ENCODE assay signal across 9 cellular contexts in the genomic region with DNA sequence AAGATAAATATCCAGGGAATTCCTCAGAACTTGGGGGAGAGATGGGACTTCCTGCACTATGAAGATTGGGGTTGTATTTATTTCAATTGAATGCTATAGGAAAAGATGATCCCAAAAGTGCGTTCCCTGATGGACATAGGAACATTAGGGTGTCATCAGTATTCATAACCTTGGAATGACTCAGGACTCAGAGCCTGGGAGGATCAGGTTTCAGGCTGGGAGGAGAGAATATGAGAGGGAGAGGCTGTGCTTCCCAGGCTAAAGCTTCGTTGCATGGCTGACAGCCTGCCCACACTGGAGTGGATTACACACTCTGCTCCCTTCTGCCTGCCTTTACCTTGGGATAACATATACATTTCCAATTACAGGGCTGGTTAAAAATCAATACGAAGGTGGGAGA.
A peak's percentile ranks its signal among the peaks of the same experiment; 100 is the strongest.
DNase-seq lines count a peak whose midpoint lies in the region; ATAC-seq and TF ChIP-seq lines count a peak whose summit lies in the region.
"Had no signal": no experiment of that assay in that cellular context is flagged by ENCODE, and none has a peak within 500 bp of the region (broad histone marks: within the 10 kb centered on the region; RNA-seq: fewer than 3 reads in every experiment).

No MANE protein-coding gene starts in this region.

- peak overlapping the region; percentile 34 for H3K4me2 ChIP-seq in GM23248 (ENCODE audit: unreplicated experiment)
- no peak overlapping the region for H3K4me2 ChIP-seq in parathyroid adenoma (ENCODE audit: low read length)

- H3K27me3 Mint-ChIP-seq in naive thymus-derived CD8-positive, alpha-beta T cell: no peaks in the 10 kb centered on the region
- H3K27me3 Mint-ChIP-seq: activated B cell treated with CpG ODN at 0.5 μM for 24 hours had no signal

- peak; percentile 86 for ATAC-seq in esophagus mucosa
- ATAC-seq in naive thymus-derived CD8-positive, alpha-beta T cell: no peak

- WGBS in GM23248 (ENCODE audit: low coverage in 1 of 2, low lambda C conversion rate in 2 of 2, missing lambda C conversion rate in 2 of 2), 2 experiments: 22 to 28% methylated on average over 3 of the region's 3 CpGs

- no peak overlapping the region for H3K4me3 Mint-ChIP-seq in naive thymus-derived CD8-positive, alpha-beta T cell
- H3K4me3 Mint-ChIP-seq: activated B cell treated with CpG ODN at 0.5 μM for 24 hours had no signal

- peaks cover 11% of the 10 kb centered on the region for H3K4me1 ChIP-seq in GM23248 (ENCODE audit: insufficient read depth)
- H3K4me1 ChIP-seq in parathyroid adenoma: peaks cover 2% of the 10 kb centered on the region

- no peaks in the 10 kb centered on the region for H3K4me1 Mint-ChIP-seq in naive thymus-derived CD8-positive, alpha-beta T cell
- H3K4me1 Mint-ChIP-seq: activated B cell treated with CpG ODN at 0.5 μM for 24 hours had no signal

- 0 out of 2 replicates have a peak overlapping the region, but pooled peaks have one; percentile 16 for H2AFZ ChIP-seq in GM23248
- H2AFZ ChIP-seq in parathyroid adenoma: peak overlapping the region; percentile 36

- DNase-seq in GM23248 (peak; percentile 93), NCI-H510A treated with DMSO at 0.1 percent for 48 hours (lab: John Stamatoyannopoulos, UW) (peak; percentile 43), GM10248 (ENCODE audit: extremely low spot score) (no peak), MV-4-11 (lab: John Stamatoyannopoulos, UW) (no peak)
- DNase-seq in naive thymus-derived CD8-positive, alpha-beta T cell: no peak
- DNase-seq: activated B cell treated with CpG ODN at 0.5 μM for 24 hours, retina had no signal

- no peaks in the 10 kb centered on the region for H3K9me3 ChIP-seq in GM23248 (ENCODE audit: low read depth)
- H3K9me3 ChIP-seq in parathyroid adenoma (ENCODE audit: control insufficient read depth, low read length): no peaks in the 10 kb centered on the region

- H3K9me3 Mint-ChIP-seq in naive thymus-derived CD8-positive, alpha-beta T cell: peaks cover 0 to 5% (median 0%) of the 10 kb centered on the region in 9 donors

- H4K20me1 ChIP-seq in GM23248 (ENCODE audit: insufficient read depth): no peaks in the 10 kb centered on the region

- TF ChIP-seq CTCF in parathyroid adenoma (IDR thresholded peaks at IDR 0.05) (no peak), GM10248 (IDR thresholded peaks at IDR 0.05; ENCODE audit: control extremely low read depth, extremely low read depth, low read depth, missing control alignments) (no peak)

- H3K79me2 ChIP-seq in GM23248 (ENCODE audit: insufficient read depth) (no peaks in the 10 kb centered on the region), parathyroid adenoma (no peaks in the 10 kb centered on the region)

- POLR2A ChIA-PET in GM10248 (lab: Yijun Ruan, JAX): no interaction called here
- POLR2A ChIA-PET in naive thymus-derived CD8-positive, alpha-beta T cell (lab: Charles Lee): no interaction called here

- in situ Hi-C loops in GM23248 (cut with MboI): no loop called here

- H3K9me2 ChIP-seq in GM23248 (ENCODE audit: insufficient read depth): no peaks in the 10 kb centered on the region

- H3K9ac ChIP-seq in GM23248 (no peak overlapping the region), parathyroid adenoma (no peak overlapping the region)

- H3K4me3 ChIP-seq in GM23248 (no peak overlapping the region), parathyroid adenoma (ENCODE audit: low read depth, low read length) (no peak overlapping the region)

- peaks cover 0 to 4% (median 0%) of the 10 kb centered on the region in 3 donors for H3K36me3 Mint-ChIP-seq in naive thymus-derived CD8-positive, alpha-beta T cell

- no peaks in the 10 kb centered on the region for H3K27me3 ChIP-seq in GM23248 (replicated peaks; ENCODE audit: insufficient read depth)
- H3K27me3 ChIP-seq in parathyroid adenoma (ENCODE audit: control insufficient read depth, insufficient read depth, low read length): no peaks in the 10 kb centered on the region

- CTCF ChIA-PET in GM10248 (lab: Yijun Ruan, JAX): no interaction called here

- H3K27ac ChIP-seq in GM23248 (peak overlapping the region; percentile 44; the same call in 1 of the 2 replicates), parathyroid adenoma (no peak overlapping the region)

- no peak overlapping the region for H3K27ac Mint-ChIP-seq in naive thymus-derived CD8-positive, alpha-beta T cell
- H3K27ac Mint-ChIP-seq: activated B cell treated with CpG ODN at 0.5 μM for 24 hours had no signal

- H3K36me3 ChIP-seq in GM23248 (ENCODE audit: low read depth) (no peaks in the 10 kb centered on the region), parathyroid adenoma (ENCODE audit: control insufficient read depth, insufficient read depth, low read length) (no peaks in the 10 kb centered on the region)

- H3F3A ChIP-seq in GM23248 (ENCODE audit: insufficient read depth): 0 out of 2 replicates have a peak, but pooled peaks cover 3% of the 10 kb centered on the region

Comparison
In these comparisons a context has a peak if more than half of its experiments do, and no peak if none do; other contexts are left out.
1. DNase-seq: peak in GM23248 (single experiment) and NCI-H510A treated with DMSO at 0.1 percent for 48 hours (single experiment); none in GM10248 (single experiment), naive thymus-derived CD8-positive, alpha-beta T cell (0 of 10) and MV-4-11 (single experiment).